Comparison of ENCODE assay signal across 1 cellular context in genomic region chr16:3157229-3158013, GRCh38.
TF ChIP-seq lines count a peak whose summit lies in the region.

No MANE protein-coding gene starts in this region.

TF ChIP-seq in HepG2, 621 proteins besides CTCF, POLR2A, EP300 and RAD21 (continued from another document and continues in another):
- TF ChIP-seq DZIP1 (CRISPR knock-in tag; IDR thresholded peaks at IDR 0.05) (no peak), POLR2G (IDR thresholded peaks at IDR 0.05; ENCODE audit: low read depth, low read length) (no peak), ZNF33A (CRISPR knock-in tag; IDR thresholded peaks at IDR 0.05; ENCODE audit: borderline replicate concordance) (no peak), SKI (IDR thresholded peaks at IDR 0.05; ENCODE audit: partially characterized antibody) (peak; percentile 17), ZSCAN31 (CRISPR knock-in tag; IDR thresholded peaks at IDR 0.05; ENCODE audit: low read depth) (0 out of 2 replicates have a peak, but pooled peaks have one; percentile 24), PRDM15 (CRISPR knock-in tag; IDR thresholded peaks at IDR 0.05) (peak; percentile 84), ZNF580 (CRISPR knock-in tag; IDR thresholded peaks at IDR 0.05; ENCODE audit: borderline replicate concordance, low read depth) (peak; percentile 43; the same call in 1 of the 2 replicates), ZNF547 (CRISPR knock-in tag; IDR thresholded peaks at IDR 0.05) (peak; percentile 68; the same call in 1 of the 2 replicates), CREB1 (IDR thresholded peaks at IDR 0.05) (no peak), CREB1 (CRISPR knock-in tag; IDR thresholded peaks at IDR 0.05) (0 out of 2 replicates have a peak, but pooled peaks have one; percentile 2), PHB2 (IDR thresholded peaks at IDR 0.05; ENCODE audit: partially characterized antibody) (no peak), ETV5 (CRISPR knock-in tag; IDR thresholded peaks at IDR 0.05; ENCODE audit: borderline replicate concordance) (no peak; the same call in 1 of the 2 replicates), ZBTB39 (CRISPR knock-in tag; IDR thresholded peaks at IDR 0.05) (0 out of 2 replicates have a peak, but pooled peaks have one; percentile 51), KLF12 (CRISPR knock-in tag; IDR thresholded peaks at IDR 0.05; ENCODE audit: borderline replicate concordance) (no peak), REPIN1 (CRISPR knock-in tag; IDR thresholded peaks at IDR 0.05; ENCODE audit: borderline replicate concordance, low read depth) (peak; percentile 35; the same call in 1 of the 2 replicates), NFIC (IDR thresholded peaks at IDR 0.05; ENCODE audit: low read length) (0 out of 2 replicates have a peak, but pooled peaks have one; percentile 45), IRF2 (CRISPR knock-in tag; IDR thresholded peaks at IDR 0.05) (peak; percentile 66; the same call in 1 of the 2 replicates), DMAP1 (CRISPR knock-in tag; IDR thresholded peaks at IDR 0.05) (no peak), BORCS8-MEF2B (CRISPR knock-in tag; IDR thresholded peaks at IDR 0.05) (peak; percentile 17; the same call in 1 of the 2 replicates), LCORL (IDR thresholded peaks at IDR 0.05) (no peak), LCORL (CRISPR knock-in tag; IDR thresholded peaks at IDR 0.05) (peak; percentile 45; the same call in 1 of the 2 replicates), ZNF567 (CRISPR knock-in tag; IDR thresholded peaks at IDR 0.05; ENCODE audit: borderline replicate concordance) (no peak), XBP1 (CRISPR knock-in tag; IDR thresholded peaks at IDR 0.05) (no peak), ZNF251 (CRISPR knock-in tag; IDR thresholded peaks at IDR 0.05) (no peak), NRL (CRISPR knock-in tag; IDR thresholded peaks at IDR 0.05; ENCODE audit: borderline replicate concordance) (peak; percentile 57), ZNF34 (CRISPR knock-in tag; IDR thresholded peaks at IDR 0.05; ENCODE audit: borderline replicate concordance) (no peak), ZNF430 (CRISPR knock-in tag; IDR thresholded peaks at IDR 0.05) (no peak), ZNF296 (CRISPR knock-in tag; conservative IDR thresholded peaks at IDR 0.05) (no peak), MYPOP (CRISPR knock-in tag; IDR thresholded peaks at IDR 0.05) (peak; percentile 80; the same call in 1 of the 2 replicates), HNF1A (IDR thresholded peaks at IDR 0.05; ENCODE audit: low read depth) (0 out of 2 replicates have a peak, but pooled peaks have one; percentile 20), HNF1A (CRISPR knock-in tag; IDR thresholded peaks at IDR 0.05; ENCODE audit: borderline replicate concordance) (no peak), HMGXB3 (CRISPR knock-in tag; IDR thresholded peaks at IDR 0.05; ENCODE audit: borderline replicate concordance) (0 out of 2 replicates have a peak, but pooled peaks have one; percentile 44), RARG (CRISPR knock-in tag; IDR thresholded peaks at IDR 0.05; ENCODE audit: low read depth) (no peak), EHMT2 (IDR thresholded peaks at IDR 0.05; ENCODE audit: borderline replicate concordance, low read depth, low read length) (no peak), PPARG (CRISPR knock-in tag; conservative IDR thresholded peaks at IDR 0.05) (0 out of 2 replicates have a peak, but pooled peaks have one; percentile 20), ZNF337 (CRISPR knock-in tag; IDR thresholded peaks at IDR 0.05; ENCODE audit: borderline replicate concordance, low read depth) (0 out of 2 replicates have a peak, but pooled peaks have one; percentile 43), ZBTB10 (CRISPR knock-in tag; IDR thresholded peaks at IDR 0.05; ENCODE audit: borderline replicate concordance) (no peak), RFXANK (CRISPR knock-in tag; IDR thresholded peaks at IDR 0.05) (no peak)
